In genomic region chr5:101977729-101978345, GRCh38 we compare ENCODE assay signal across 8 cellular contexts.
A peak's percentile ranks its signal among the peaks of the same experiment; 100 is the strongest.
DNase-seq lines count a peak whose midpoint lies in the region; ATAC-seq and FAIRE-seq lines count a peak whose summit lies in the region.

No MANE protein-coding gene starts in this region.

- POLR2A ChIA-PET in activated CD4-positive, alpha-beta memory T cell treated with anti-CD3 and anti-CD28 coated beads, Interleukin-2, amount 10 ng/mL, durations not matched to agents 7 days and 5 days (lab: Charles Lee) = no interaction called here

- CTCF ChIA-PET in activated CD4-positive, alpha-beta memory T cell treated with anti-CD3 and anti-CD28 coated beads, Interleukin-2, amount 10 ng/mL, durations not matched to agents 7 days and 5 days (lab: Charles Lee) = interaction anchor here (1.2 to 3.3 kb wide), 2 partner anchors 9 to 35 kb away, joined by 3 to 21 read pairs; no protein-coding TSS in a partner anchor

- H3K36me3 Mint-ChIP-seq in activated CD4-positive, alpha-beta memory T cell treated with anti-CD3 and anti-CD28 coated beads, Interleukin-2, amount 10 ng/mL, durations not matched to agents 7 days and 5 days (ENCODE audit: low read depth) = no peaks in the 10 kb centered on the region

- no peak overlapping the region for H3K27ac Mint-ChIP-seq in activated CD4-positive, alpha-beta memory T cell treated with anti-CD3 and anti-CD28 coated beads, Interleukin-2, amount 10 ng/mL, durations not matched to agents 7 days and 5 days

- DNase-seq in AML-193 (lab: John Stamatoyannopoulos, UW) = peak; percentile 55
- DNase-seq in NCI-H1436 (lab: John Stamatoyannopoulos, UW) = peak; percentile 70
- DNase-seq in iPS DF 19.7 (ENCODE audit: low read depth, low spot score) = peak; percentile 12
- DNase-seq in ecto neural progenitor cell (ENCODE audit: low spot score) = no peak
- DNase-seq in activated CD4-positive, alpha-beta memory T cell treated with anti-CD3 and anti-CD28 coated beads, Interleukin-2, amount 10 ng/mL, durations not matched to agents 7 days and 5 days = no peak

- no peak overlapping the region for H3K4me3 Mint-ChIP-seq in activated CD4-positive, alpha-beta memory T cell treated with anti-CD3 and anti-CD28 coated beads, Interleukin-2, amount 10 ng/mL, durations not matched to agents 7 days and 5 days

- ATAC-seq in GM18520 (IDR thresholded peaks at IDR 0.05; ENCODE audit: unreplicated experiment) = peak; percentile 73
- peak; percentile 97 for ATAC-seq in HG02938 (IDR thresholded peaks at IDR 0.05; ENCODE audit: unreplicated experiment)

- no peaks in the 10 kb centered on the region for H3K4me1 Mint-ChIP-seq in activated CD4-positive, alpha-beta memory T cell treated with anti-CD3 and anti-CD28 coated beads, Interleukin-2, amount 10 ng/mL, durations not matched to agents 7 days and 5 days

- H3K9me3 Mint-ChIP-seq in activated CD4-positive, alpha-beta memory T cell treated with anti-CD3 and anti-CD28 coated beads, Interleukin-2, amount 10 ng/mL, durations not matched to agents 7 days and 5 days = no peaks in the 10 kb centered on the region

- H3K27me3 Mint-ChIP-seq in activated CD4-positive, alpha-beta memory T cell treated with anti-CD3 and anti-CD28 coated beads, Interleukin-2, amount 10 ng/mL, durations not matched to agents 7 days and 5 days = no peaks in the 10 kb centered on the region

- peak; percentile 78 for FAIRE-seq in TTC549 (lab: Jason Lieb, UNC)

Comparison
In these comparisons a context has a peak if more than half of its experiments do, and no peak if none do; other contexts are left out.
1. DNase-seq: peak in AML-193 (2 of 2), NCI-H1436 (single experiment) and iPS DF 19.7 (single experiment); none in ecto neural progenitor cell (single experiment) and activated CD4-positive, alpha-beta memory T cell treated with anti-CD3 and anti-CD28 coated beads, Interleukin-2, amount 10 ng/mL, durations not matched to agents 7 days and 5 days (single experiment).